30 cellular contexts compared by ENCODE assay signal in the genomic region with DNA sequence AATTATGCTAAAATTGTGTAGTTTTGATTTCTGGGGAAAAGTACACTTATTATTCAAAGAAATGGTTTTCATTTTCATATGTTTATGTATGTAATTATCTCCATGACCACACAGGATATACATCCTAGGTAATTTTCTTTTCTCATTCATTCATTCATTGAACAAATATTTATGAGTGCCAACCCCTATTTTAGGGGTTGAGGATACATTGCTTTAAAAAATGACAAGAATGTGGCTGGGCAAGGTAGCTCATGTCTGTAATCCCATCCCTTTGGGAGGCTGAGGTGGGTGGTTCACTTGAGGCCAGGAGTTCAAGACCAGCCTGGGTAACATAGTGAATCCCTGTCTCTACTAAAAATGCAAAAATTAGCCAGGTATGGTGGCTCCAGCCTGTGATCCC.
"Had no signal": no experiment of that assay in that cellular context is flagged by ENCODE, and none has a peak within 500 bp of the region (broad histone marks: within the 10 kb centered on the region; RNA-seq: fewer than 3 reads in every experiment).

No MANE protein-coding gene starts in this region.

- H3K4me3 ChIP-seq: body of pancreas, breast epithelium, PC-9, SJSA1 had no signal

- H3K4me1 ChIP-seq: body of pancreas, breast epithelium, SJSA1 had no signal

- H3K27ac ChIP-seq: body of pancreas, breast epithelium, KMS-11, PC-9, SJSA1 had no signal

- ATAC-seq: activated CD8-positive, alpha-beta T cell treated with anti-CD3 and anti-CD28 coated beads, Interleukin-2, amount 10 ng/mL, durations not matched to agents 7 days and 5 days; body of pancreas had no signal

- H3K4me3 Mint-ChIP-seq: activated CD4-positive, alpha-beta T cell treated with anti-CD3 and anti-CD28 coated beads, Interleukin-2, amount 10 ng/mL, durations not matched to agents 24 days and 14 days; activated CD8-positive, alpha-beta T cell treated with anti-CD3 and anti-CD28 coated beads, Interleukin-2, amount 10 ng/mL, durations not matched to agents 7 days and 5 days; activated naive CD4-positive, alpha-beta T cell treated with anti-CD3 and anti-CD28 coated beads, Interleukin-2, amount 50 U/mL, for 24 hours; activated naive CD8-positive, alpha-beta T cell treated with anti-CD3 and anti-CD28 coated beads, Interleukin-2, amount 10 ng/mL, durations not matched to agents 7 days and 5 days; activated T-cell treated with anti-CD3 and anti-CD28 coated beads, Interleukin-2, amount 50 U/mL, for 24 hours; T-helper 1 cell treated with Interleukin-12 subunit alpha and Interleukin-12 subunit beta and Interleukin-4 antibody, amounts not matched to agents 30 μg/mL and 1 μg/mL, for 36 hours; T-helper 2 cell treated with Interferon-gamma antibody and Interleukin-4, amounts not matched to agents 5 μg/mL and 100 μg/mL, for 36 hours had no signal

- H3K27ac Mint-ChIP-seq: activated CD8-positive, alpha-beta T cell treated with anti-CD3 and anti-CD28 coated beads, Interleukin-2, amount 10 ng/mL, durations not matched to agents 7 days and 5 days; activated naive CD4-positive, alpha-beta T cell treated with anti-CD3 and anti-CD28 coated beads, Interleukin-2, amount 50 U/mL, for 24 hours; activated naive CD8-positive, alpha-beta T cell treated with anti-CD3 and anti-CD28 coated beads, Interleukin-2, amount 10 ng/mL, durations not matched to agents 7 days and 5 days; activated T-helper 2 cell treated with anti-CD3 and anti-CD28 coated beads, Interferon-gamma antibody, Interleukin-2, Interleukin-4, amounts not matched to agents 10 μg/mL and 5 μg/mL and 100 μg/mL, durations not matched to agents 14 hours and 24 hours and 36 hours; T-helper 1 cell treated with Interleukin-12 subunit alpha and Interleukin-12 subunit beta and Interleukin-4 antibody, amounts not matched to agents 30 μg/mL and 1 μg/mL, for 36 hours; T-helper 2 cell treated with Interferon-gamma antibody and Interleukin-4, amounts not matched to agents 5 μg/mL and 100 μg/mL, for 36 hours had no signal

- H3K27me3 ChIP-seq: body of pancreas, breast epithelium, SJSA1 had no signal

- H3K9me3 ChIP-seq: body of pancreas, breast epithelium, SJSA1, SK-N-SH had no signal

- H3K36me3 ChIP-seq: breast epithelium, SJSA1 had no signal

- H3K27me3 Mint-ChIP-seq: activated CD4-positive, alpha-beta T cell treated with anti-CD3 and anti-CD28 coated beads, Interleukin-2, amount 10 ng/mL, durations not matched to agents 24 days and 14 days; activated naive CD4-positive, alpha-beta T cell treated with anti-CD3 and anti-CD28 coated beads, Interleukin-2, amount 50 U/mL, for 24 hours; activated naive CD8-positive, alpha-beta T cell treated with anti-CD3 and anti-CD28 coated beads, Interleukin-2, amount 10 ng/mL, durations not matched to agents 7 days and 5 days; activated T-cell treated with anti-CD3 and anti-CD28 coated beads, Interleukin-2, amount 50 U/mL, for 24 hours had no signal

- H3K9me3 Mint-ChIP-seq: activated CD4-positive, alpha-beta T cell treated with anti-CD3 and anti-CD28 coated beads, Interleukin-2, amount 10 ng/mL, durations not matched to agents 24 days and 14 days; activated naive CD4-positive, alpha-beta T cell treated with anti-CD3 and anti-CD28 coated beads, Interleukin-2, amount 50 U/mL, for 24 hours; activated naive CD8-positive, alpha-beta T cell treated with anti-CD3 and anti-CD28 coated beads, Interleukin-2, amount 10 ng/mL, durations not matched to agents 7 days and 5 days; activated T-cell treated with anti-CD3 and anti-CD28 coated beads, Interleukin-2, amount 50 U/mL, for 24 hours; activated T-helper 2 cell treated with anti-CD3 and anti-CD28 coated beads, Interferon-gamma antibody, Interleukin-2, Interleukin-4, amounts not matched to agents 10 μg/mL and 5 μg/mL and 100 μg/mL, durations not matched to agents 14 hours and 24 hours and 36 hours; T-helper 1 cell treated with Interleukin-12 subunit alpha and Interleukin-12 subunit beta and Interleukin-4 antibody, amounts not matched to agents 30 μg/mL and 1 μg/mL, for 36 hours; T-helper 2 cell treated with Interferon-gamma antibody and Interleukin-4, amounts not matched to agents 5 μg/mL and 100 μg/mL, for 36 hours had no signal

- DNase-seq: activated CD4-positive, alpha-beta T cell treated with anti-CD3 and anti-CD28 coated beads, Interleukin-2, amount 10 ng/mL, durations not matched to agents 24 days and 14 days; activated CD4-positive, alpha-beta T cell treated with anti-CD3 and anti-CD28 coated beads, Interleukin-2, amount 50 U/mL, for 48 hours; activated CD8-positive, alpha-beta T cell treated with anti-CD3 and anti-CD28 coated beads, Interleukin-2, amount 10 ng/mL, durations not matched to agents 7 days and 5 days; activated gamma-delta T cell; activated naive CD4-positive, alpha-beta T cell treated with Interleukin-2 at 50 U/mL for 16 hours; activated naive CD8-positive, alpha-beta T cell treated with anti-CD3 and anti-CD28 coated beads, Interleukin-2, amount 10 ng/mL, durations not matched to agents 7 days and 5 days; activated T-cell treated with anti-CD3 and anti-CD28 coated beads, Interleukin-2, amount 50 U/mL, for 24 hours; amygdala; body of pancreas; central memory CD4-positive, alpha-beta T cell; MM.1S; MV-4-11; NCI-H1092; NCI-H1436 treated with DMSO at 0.1 percent for 48 hours; NCI-H1694 treated with DMSO at 0.1 percent for 48 hours; NCI-H2029; NCI-H510A; NCI-H526; NCI-H748 treated with DMSO at 0.1 percent for 48 hours; NK-92 treated with Interleukin-12 subunit alpha and Interleukin-12 subunit beta, amount 100 ng/mL, for 24 hours; SHP77 treated with DMSO at 0.1 percent for 48 hours; SK-N-SH had no signal
